In the genomic region with DNA sequence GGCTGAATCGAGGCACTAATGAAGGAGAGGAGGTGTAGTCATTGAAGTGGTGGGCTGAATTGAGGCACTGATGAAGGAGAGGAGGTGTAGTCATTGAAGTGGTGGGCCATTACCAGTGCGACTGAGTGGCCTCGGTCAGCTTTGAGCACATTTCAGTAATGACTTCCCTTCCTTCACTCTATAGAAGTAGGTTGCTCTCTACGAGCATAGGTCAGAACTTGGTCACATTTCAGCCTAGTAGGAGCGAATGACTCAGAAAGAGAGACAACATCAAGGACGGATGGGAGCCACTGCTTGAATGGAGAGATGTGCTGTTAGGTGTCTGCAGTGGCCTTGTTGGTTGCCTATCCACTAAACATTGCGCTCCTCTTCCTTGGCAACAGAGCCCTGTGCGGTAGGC, we compare ENCODE assay signal across 18 cellular contexts. TPM values are rescaled to one million over a fixed set of nuclear protein-coding genes. Genes with fewer than 3 reads are reported as not detected.
DNase-seq lines count a peak whose midpoint lies in the region; ATAC-seq, FAIRE-seq and TF ChIP-seq lines count a peak whose summit lies in the region.
"Had no signal": no experiment of that assay in that cellular context is flagged by ENCODE, and none has a peak within 500 bp of the region (broad histone marks: within the 10 kb centered on the region; RNA-seq: fewer than 3 reads in every experiment).

No MANE protein-coding gene starts in this region.

- peak; percentile 56 for FAIRE-seq in keratinocyte (lab: Jason Lieb, UNC)
- FAIRE-seq: GM12892, GM19239 had no signal

- H3K9me3 ChIP-seq in keratinocyte (ENCODE audit: control insufficient read depth, low read depth, low read length): no peaks in the 10 kb centered on the region

- POLR2A ChIA-PET in activated CD8-positive, alpha-beta T cell treated with anti-CD3 and anti-CD28 coated beads for 36 hours (lab: Charles Lee): no interaction called here
- POLR2A ChIA-PET in activated CD8-positive, alpha-beta T cell treated with anti-CD3 and anti-CD28 coated beads, Interleukin-2, amount 10 ng/mL, durations not matched to agents 7 days and 5 days (lab: Charles Lee): no interaction called here

- H3K27me3 ChIP-seq in keratinocyte (ENCODE audit: control insufficient read depth, extremely low read depth, insufficient read depth, low read length): no peaks in the 10 kb centered on the region

- no peaks in the 10 kb centered on the region for H4K20me1 ChIP-seq in keratinocyte (ENCODE audit: control insufficient read depth, extremely low read depth, insufficient read depth, low read length)

- intact Hi-C loops in activated CD8-positive, alpha-beta T cell treated with anti-CD3 and anti-CD28 coated beads for 36 hours (cut with micrococcal nuclease): no loop called here
- intact Hi-C loops in cardiac septum (cut with DNase I) (no loop called here), Right ventricle myocardium inferior (cut with DNase I) (no loop called here), left colon (cut with DNase I, micrococcal nuclease) (no loop called here)

- no peaks in the 10 kb centered on the region for H3K4me1 ChIP-seq in keratinocyte (ENCODE audit: control insufficient read depth, extremely low read depth, insufficient read depth, low read length)

- dilution Hi-C loops in keratinocyte (cut with MboI; ENCODE audit: extremely low pct_ligation_motif_present, low sequenced_read_pairs): no loop called here

- peaks cover 3% of the 10 kb centered on the region for H3K9me3 Mint-ChIP-seq in activated CD8-positive, alpha-beta T cell treated with anti-CD3 and anti-CD28 coated beads for 36 hours
- H3K9me3 Mint-ChIP-seq in activated CD8-positive, alpha-beta T cell treated with anti-CD3 and anti-CD28 coated beads, Interleukin-2, amount 10 ng/mL, durations not matched to agents 7 days and 5 days (ENCODE audit: insufficient read depth): no peaks in the 10 kb centered on the region
- H3K9me3 Mint-ChIP-seq in stimulated activated naive B cell treated with anti-CD40 and anti-IgM and Interleukin-4, amounts not matched to agents 10 μg/mL and 1 μg/mL and 100 μg/mL, for 72 hours: peaks cover 0 to 3% of the 10 kb centered on the region in 2 donors
- H3K9me3 Mint-ChIP-seq: CD8-positive, alpha-beta T cell had no signal

- H3K27ac ChIP-seq in keratinocyte (ENCODE audit: control insufficient read depth, insufficient read depth, low read length): no peak overlapping the region
- H3K27ac ChIP-seq: 22Rv1 had no signal

- no peak overlapping the region for H3K4me3 ChIP-seq in keratinocyte (ENCODE audit: control insufficient read depth in 2 of 3, extremely low read depth in 1 of 3, insufficient read depth in 2 of 3, low read depth in 1 of 3, low read length in 3 of 3)

- H3K79me2 ChIP-seq in keratinocyte (ENCODE audit: control insufficient read depth, insufficient read depth, low read length): no peaks in the 10 kb centered on the region

- no peak for TF ChIP-seq CTCF in activated CD8-positive, alpha-beta T cell treated with anti-CD3 and anti-CD28 coated beads for 36 hours (IDR thresholded peaks at IDR 0.05)
- TF ChIP-seq CTCF in keratinocyte (optimal IDR thresholded peaks at IDR 0.05 in 1 of 3, IDR thresholded peaks at IDR 0.05 in 1 of 3, conservative IDR thresholded peaks at IDR 0.05 in 1 of 3; ENCODE audit: extremely low read depth in 1 of 3, insufficient read depth in 2 of 3, low read length in 3 of 3): no peak

- H3K36me3 Mint-ChIP-seq in activated CD8-positive, alpha-beta T cell treated with anti-CD3 and anti-CD28 coated beads for 36 hours (ENCODE audit: low read depth): peaks cover 1% of the 10 kb centered on the region
- peaks cover 4% of the 10 kb centered on the region for H3K36me3 Mint-ChIP-seq in activated CD8-positive, alpha-beta T cell treated with anti-CD3 and anti-CD28 coated beads, Interleukin-2, amount 10 ng/mL, durations not matched to agents 7 days and 5 days (ENCODE audit: low read depth)
- H3K36me3 Mint-ChIP-seq in stimulated activated naive B cell treated with anti-CD40 and anti-IgM and Interleukin-4, amounts not matched to agents 10 μg/mL and 1 μg/mL and 100 μg/mL, for 72 hours: peaks cover 23 to 30% of the 10 kb centered on the region in 2 donors
- H3K36me3 Mint-ChIP-seq: CD14-positive monocyte; CD8-positive, alpha-beta T cell had no signal

- H3K4me3 Mint-ChIP-seq in activated CD8-positive, alpha-beta T cell treated with anti-CD3 and anti-CD28 coated beads for 36 hours: no peak overlapping the region
- no peak overlapping the region for H3K4me3 Mint-ChIP-seq in activated CD8-positive, alpha-beta T cell treated with anti-CD3 and anti-CD28 coated beads, Interleukin-2, amount 10 ng/mL, durations not matched to agents 7 days and 5 days
- H3K4me3 Mint-ChIP-seq in stimulated activated naive B cell treated with anti-CD40 and anti-IgM and Interleukin-4, amounts not matched to agents 10 μg/mL and 1 μg/mL and 100 μg/mL, for 72 hours: no peak overlapping the region
- H3K4me3 Mint-ChIP-seq: CD14-positive monocyte; CD8-positive, alpha-beta T cell; H9 had no signal

- H3K9ac ChIP-seq in keratinocyte (ENCODE audit: control insufficient read depth, extremely low read depth, insufficient read depth, low read length): no peak overlapping the region

- CTCF ChIA-PET in activated CD8-positive, alpha-beta T cell treated with anti-CD3 and anti-CD28 coated beads for 36 hours (lab: Charles Lee): no interaction called here
- CTCF ChIA-PET in activated CD8-positive, alpha-beta T cell treated with anti-CD3 and anti-CD28 coated beads, Interleukin-2, amount 10 ng/mL, durations not matched to agents 7 days and 5 days (lab: Charles Lee): no interaction called here

- H3K9me1 ChIP-seq in keratinocyte (ENCODE audit: control insufficient read depth, extremely low read depth, insufficient read depth, low read length): no peaks in the 10 kb centered on the region

- no peak overlapping the region for H3K27ac Mint-ChIP-seq in activated CD8-positive, alpha-beta T cell treated with anti-CD3 and anti-CD28 coated beads for 36 hours
- H3K27ac Mint-ChIP-seq in activated CD8-positive, alpha-beta T cell treated with anti-CD3 and anti-CD28 coated beads, Interleukin-2, amount 10 ng/mL, durations not matched to agents 7 days and 5 days: no peak overlapping the region
- H3K27ac Mint-ChIP-seq in stimulated activated naive B cell treated with anti-CD40 and anti-IgM and Interleukin-4, amounts not matched to agents 10 μg/mL and 1 μg/mL and 100 μg/mL, for 72 hours: peak overlapping the region; percentile 67
- H3K27ac Mint-ChIP-seq: CD8-positive, alpha-beta T cell had no signal

- peaks cover 4% of the 10 kb centered on the region for H3K4me1 Mint-ChIP-seq in activated CD8-positive, alpha-beta T cell treated with anti-CD3 and anti-CD28 coated beads for 36 hours (ENCODE audit: low read depth)
- no peaks in the 10 kb centered on the region for H3K4me1 Mint-ChIP-seq in activated CD8-positive, alpha-beta T cell treated with anti-CD3 and anti-CD28 coated beads, Interleukin-2, amount 10 ng/mL, durations not matched to agents 7 days and 5 days (ENCODE audit: low read depth)
- peaks cover 17 to 21% of the 10 kb centered on the region in 2 donors for H3K4me1 Mint-ChIP-seq in stimulated activated naive B cell treated with anti-CD40 and anti-IgM and Interleukin-4, amounts not matched to agents 10 μg/mL and 1 μg/mL and 100 μg/mL, for 72 hours
- H3K4me1 Mint-ChIP-seq: CD14-positive monocyte had no signal

- peak; percentile 39 for ATAC-seq in activated CD8-positive, alpha-beta T cell treated with anti-CD3 and anti-CD28 coated beads for 36 hours
- no peak for ATAC-seq in activated CD8-positive, alpha-beta T cell treated with anti-CD3 and anti-CD28 coated beads, Interleukin-2, amount 10 ng/mL, durations not matched to agents 7 days and 5 days
- ATAC-seq in Right ventricle myocardium inferior (no peak), HG03571 (IDR thresholded peaks at IDR 0.05; ENCODE audit: unreplicated experiment) (no peak), left colon (no peak)
- no peak for ATAC-seq in stimulated activated naive B cell treated with anti-CD40 and anti-IgM and Interleukin-4, amounts not matched to agents 10 μg/mL and 1 μg/mL and 100 μg/mL, for 72 hours (replicated peaks)
- ATAC-seq: CD8-positive, alpha-beta T cell had no signal

- no peaks in the 10 kb centered on the region for H3K27me3 Mint-ChIP-seq in activated CD8-positive, alpha-beta T cell treated with anti-CD3 and anti-CD28 coated beads for 36 hours
- H3K27me3 Mint-ChIP-seq in activated CD8-positive, alpha-beta T cell treated with anti-CD3 and anti-CD28 coated beads, Interleukin-2, amount 10 ng/mL, durations not matched to agents 7 days and 5 days (ENCODE audit: low read depth): no peaks in the 10 kb centered on the region
- H3K27me3 Mint-ChIP-seq in stimulated activated naive B cell treated with anti-CD40 and anti-IgM and Interleukin-4, amounts not matched to agents 10 μg/mL and 1 μg/mL and 100 μg/mL, for 72 hours: no peaks in the 10 kb centered on the region

- H2AFZ ChIP-seq in keratinocyte (ENCODE audit: control insufficient read depth, low read length): no peak overlapping the region

- no peak overlapping the region for H3K4me2 ChIP-seq in keratinocyte (ENCODE audit: control insufficient read depth, extremely low read depth, insufficient read depth, low read depth, low read length)

- H3K36me3 ChIP-seq in keratinocyte (ENCODE audit: control insufficient read depth in 2 of 2, extremely low read depth in 1 of 2, insufficient read depth in 2 of 2, low read length in 2 of 2): no peaks in the 10 kb centered on the region

- no peak for DNase-seq in activated CD8-positive, alpha-beta T cell treated with anti-CD3 and anti-CD28 coated beads for 36 hours
- DNase-seq in activated CD8-positive, alpha-beta T cell treated with anti-CD3 and anti-CD28 coated beads, Interleukin-2, amount 10 ng/mL, durations not matched to agents 7 days and 5 days: no peak
- DNase-seq in cardiac septum (ENCODE audit: low spot score) (peak; percentile 27), Right ventricle myocardium inferior (ENCODE audit: missing footprints) (no peak), keratinocyte (ENCODE audit: low read depth, low spot score) (no peak), left colon (no peak)
- no peak for DNase-seq in stimulated activated naive B cell treated with anti-CD40 and anti-IgM and Interleukin-4, amounts not matched to agents 10 μg/mL and 1 μg/mL and 100 μg/mL, for 72 hours
- DNase-seq: CD8-positive, alpha-beta T cell; COR-L47; DND-41; GDM1; GOT3; H9 had no signal

RNA-seq across cellular contexts. Expression of a gene that starts 39.5 kb away (rescaled TPM):
- total RNA-seq in activated CD8-positive, alpha-beta T cell treated with anti-CD3 and anti-CD28 coated beads for 36 hours: 1 to 10 TPM; 1.7 to 2.5 TPM
- total RNA-seq in activated CD8-positive, alpha-beta T cell treated with anti-CD3 and anti-CD28 coated beads, Interleukin-2, amount 10 ng/mL, durations not matched to agents 7 days and 5 days: 10 to 100 TPM; 10.7 to 12.1 TPM
- 26.1 TPM for total RNA-seq in cardiac septum
- total RNA-seq in Right ventricle myocardium inferior: 12.7 TPM
- polyA plus RNA-seq in keratinocyte: 4.9 to 6.7 TPM (median 6.4 TPM) in 3 replicates
- 1.6 TPM for polyA plus RNA-seq in keratinocyte (2011; ENCODE audit: low read depth)
- polyA plus RNA-seq in keratinocyte (2011; cell fraction: cytosol; rRNA removed): 4.3 and 6.5 TPM in 2 replicates
- polyA plus RNA-seq in keratinocyte (2011; cell fraction: nucleus; rRNA removed): 10.8 and 11.4 TPM in 2 replicates
- polyA plus RNA-seq in keratinocyte (2012; ENCODE audit: low replicate concordance): 4.2 and 7.0 TPM in 2 replicates
- polyA minus RNA-seq in keratinocyte: 2.9 to 5.5 TPM (median 3.6 TPM) in 3 replicates
- 5.0 TPM for polyA minus RNA-seq in keratinocyte (2011; cell fraction: cytosol; rRNA and poly(A)+ RNA removed)
- 5.8 and 9.5 TPM in 2 replicates for polyA minus RNA-seq in keratinocyte (2011; cell fraction: nucleus; rRNA and poly(A)+ RNA removed)
- total RNA-seq in left colon: 10 to 100 TPM in 1 of 2 donors, 1 to 10 TPM in 1; 8.8 to 11.6 TPM
